Comparison of ENCODE assay signal across 1 cellular context in the genomic region with DNA sequence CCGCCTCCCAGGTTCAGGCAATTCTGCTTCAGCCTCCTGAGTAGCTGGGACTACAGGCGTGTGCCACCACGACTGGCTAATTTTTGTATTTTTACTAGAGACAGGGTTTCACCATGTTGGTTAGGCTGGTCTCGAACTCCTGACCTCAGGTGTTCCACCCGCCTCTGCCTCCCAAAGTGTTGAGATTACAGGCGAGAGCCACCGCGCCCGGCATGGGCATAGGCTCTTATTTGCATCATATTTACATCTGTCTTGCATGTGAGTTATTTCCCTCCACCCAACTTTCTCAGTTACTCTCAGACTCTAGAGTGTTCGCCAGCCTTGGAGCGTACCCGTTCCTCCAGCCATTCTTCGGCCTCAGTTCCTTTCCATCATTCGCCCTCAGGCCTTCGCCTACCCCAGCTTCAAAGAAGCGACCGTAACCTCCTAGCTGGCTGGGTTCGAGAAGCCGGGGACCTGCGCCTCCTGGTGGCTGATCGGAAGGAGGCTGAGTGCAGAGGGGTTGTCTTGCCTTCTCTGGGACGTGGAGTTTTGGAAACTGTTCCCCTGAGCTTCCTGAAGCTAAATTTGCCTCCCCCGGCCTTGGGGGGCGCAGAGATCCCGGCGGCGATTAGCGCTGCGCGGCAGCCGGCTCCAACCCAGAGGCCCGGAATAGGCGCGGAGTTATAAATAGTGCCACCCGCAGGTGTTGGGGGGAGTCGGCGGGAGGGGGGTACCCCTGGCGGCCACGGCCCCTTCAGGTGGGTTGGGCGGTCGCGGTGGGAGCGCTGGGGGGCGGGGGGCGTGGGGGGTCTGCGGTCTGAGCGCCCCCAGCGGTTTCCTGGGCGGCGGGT.
TF ChIP-seq lines count a peak whose summit lies in the region.

No MANE protein-coding gene starts in this region.

TF ChIP-seq in A549, 52 proteins besides CTCF, POLR2A, EP300 and RAD21 (continued from another document):
- peak; percentile 87 for TF ChIP-seq SMC3 (IDR thresholded peaks at IDR 0.05)
- no peak for TF ChIP-seq NPAS2 (CRISPR knock-in tag; IDR thresholded peaks at IDR 0.05; ENCODE audit: borderline replicate concordance)
- no peak for TF ChIP-seq HEYL (CRISPR knock-in tag; IDR thresholded peaks at IDR 0.05)
- TF ChIP-seq CHD2 (IDR thresholded peaks at IDR 0.05; ENCODE audit: low read length, partially characterized antibody): no peak
- no peak; the same call in 1 of the 2 replicates for TF ChIP-seq MAX (IDR thresholded peaks at IDR 0.05)
- TF ChIP-seq, protein P1, sequence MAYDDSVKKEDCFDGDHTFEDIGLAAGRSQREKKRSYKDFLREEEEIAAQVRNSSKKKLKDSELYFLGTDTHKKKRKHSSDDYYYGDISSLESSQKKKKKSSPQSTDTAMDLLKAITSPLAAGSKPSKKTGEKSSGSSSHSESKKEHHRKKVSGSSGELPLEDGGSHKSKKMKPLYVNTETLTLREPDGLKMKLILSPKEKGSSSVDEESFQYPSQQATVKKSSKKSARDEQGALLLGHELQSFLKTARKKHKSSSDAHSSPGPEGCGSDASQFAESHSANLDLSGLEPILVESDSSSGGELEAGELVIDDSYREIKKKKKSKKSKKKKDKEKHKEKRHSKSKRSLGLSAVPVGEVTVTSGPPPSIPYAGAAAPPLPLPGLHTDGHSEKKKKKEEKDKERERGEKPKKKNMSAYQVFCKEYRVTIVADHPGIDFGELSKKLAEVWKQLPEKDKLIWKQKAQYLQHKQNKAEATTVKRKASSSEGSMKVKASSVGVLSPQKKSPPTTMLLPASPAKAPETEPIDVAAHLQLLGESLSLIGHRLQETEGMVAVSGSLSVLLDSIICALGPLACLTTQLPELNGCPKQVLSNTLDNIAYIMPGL (CRISPR knock-in tag; IDR thresholded peaks at IDR 0.05; ENCODE audit: borderline replicate concordance): no peak
- TF ChIP-seq BHLHE40 (IDR thresholded peaks at IDR 0.05; ENCODE audit: low read depth, low read length): no peak
- 0 out of 5 replicates have a peak, but pooled peaks of 1 of the 2 experiments have one; percentile 21 for TF ChIP-seq JUN (IDR thresholded peaks at IDR 0.05)
- TF ChIP-seq, protein P2, sequence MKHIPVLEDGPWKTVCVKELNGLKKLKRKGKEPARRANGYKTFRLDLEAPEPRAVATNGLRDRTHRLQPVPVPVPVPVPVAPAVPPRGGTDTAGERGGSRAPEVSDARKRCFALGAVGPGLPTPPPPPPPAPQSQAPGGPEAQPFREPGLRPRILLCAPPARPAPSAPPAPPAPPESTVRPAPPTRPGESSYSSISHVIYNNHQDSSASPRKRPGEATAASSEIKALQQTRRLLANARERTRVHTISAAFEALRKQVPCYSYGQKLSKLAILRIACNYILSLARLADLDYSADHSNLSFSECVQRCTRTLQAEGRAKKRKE (CRISPR knock-in tag; IDR thresholded peaks at IDR 0.05; ENCODE audit: low read depth): no peak
- TF ChIP-seq MAZ (IDR thresholded peaks at IDR 0.05; ENCODE audit: borderline replicate concordance, low read depth, low read length): no peak
- no peak for TF ChIP-seq CEBPB (IDR thresholded peaks at IDR 0.05)
